ENCODE assay signal across 14 cellular contexts in the genomic region with DNA sequence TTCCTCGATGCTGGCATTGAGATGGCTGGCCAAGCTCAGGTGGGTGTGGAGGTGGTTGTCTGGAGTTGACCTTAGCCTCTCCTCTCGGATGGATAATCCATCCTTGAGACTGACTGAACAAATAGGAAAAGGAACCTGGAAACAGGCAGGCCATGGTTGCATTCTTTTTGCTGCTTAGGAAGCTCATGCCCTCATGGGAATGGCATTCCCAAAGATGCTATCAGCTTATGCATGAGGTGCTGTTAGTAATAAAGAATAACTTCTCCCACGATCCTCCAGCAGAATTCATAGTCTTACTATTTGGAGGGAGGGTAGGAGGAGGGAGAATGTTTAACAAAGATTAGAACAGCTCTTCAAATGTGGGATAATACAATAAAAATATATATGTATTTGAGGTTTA.
DNase-seq lines count a peak whose midpoint lies in the region; ATAC-seq, FAIRE-seq and TF ChIP-seq lines count a peak whose summit lies in the region.
"Had no signal": no experiment of that assay in that cellular context is flagged by ENCODE, and none has a peak within 500 bp of the region (broad histone marks: within the 10 kb centered on the region; RNA-seq: fewer than 3 reads in every experiment).

No MANE protein-coding gene starts in this region.

- CTCF ChIA-PET in A549 (lab: Yijun Ruan, JAX) = interaction anchor here (1.0 to 10.1 kb wide), 13 partner anchors 9 to 433 kb away, joined by 3 to 151 read pairs (median 4); no protein-coding TSS in a partner anchor
- CTCF ChIA-PET in activated CD4-positive, alpha-beta memory T cell treated with anti-CD3 and anti-CD28 coated beads for 36 hours (lab: Charles Lee) = interaction anchor here (1.1 to 1.7 kb wide), 4 partner anchors 9 to 17 kb away, joined by 3 to 12 read pairs (median 4); no protein-coding TSS in a partner anchor

- no peaks in the 10 kb centered on the region for H3K36me3 Mint-ChIP-seq in activated CD4-positive, alpha-beta memory T cell treated with anti-CD3 and anti-CD28 coated beads for 36 hours

- peaks cover 1% of the 10 kb centered on the region for H3K27me3 Mint-ChIP-seq in activated CD4-positive, alpha-beta memory T cell treated with anti-CD3 and anti-CD28 coated beads for 36 hours

- H3K4me3 ChIP-seq in A549 (no peak overlapping the region), cardiac fibroblast (replicated peaks in 1 of 2; ENCODE audit: low read depth in 2 of 2, low read length in 2 of 2) (no peak overlapping the region), coronary artery (no peak overlapping the region)
- H3K4me3 ChIP-seq: cardiac muscle cell, sigmoid colon had no signal

- H3K4me1 ChIP-seq in A549 = peaks cover 44% of the 10 kb centered on the region

- no peak overlapping the region for H3K27ac Mint-ChIP-seq in activated CD4-positive, alpha-beta memory T cell treated with anti-CD3 and anti-CD28 coated beads for 36 hours

- H3K9me3 Mint-ChIP-seq in activated CD4-positive, alpha-beta memory T cell treated with anti-CD3 and anti-CD28 coated beads for 36 hours = no peaks in the 10 kb centered on the region

- ATAC-seq in A549 (no peak), HG03025 (IDR thresholded peaks at IDR 0.05; ENCODE audit: low FRiP score, unreplicated experiment) (no peak)

- H3K4me2 ChIP-seq in A549 = peak overlapping the region; percentile 44
- H3K4me2 ChIP-seq: KMS-11 had no signal

- peak in 1 of 2 experiments; percentile 28 for DNase-seq in A549 (ENCODE audit: low read depth in 1 of 2, low spot score in 1 of 2)
- peak; percentile 67 for DNase-seq in HTR-8/SVneo (ENCODE audit: insufficient read length, low spot score)
- DNase-seq in cardiac fibroblast (ENCODE audit: low read depth in 2 of 2) = peak; percentile 26 to 61
- peak; percentile 38 for DNase-seq in left kidney (ENCODE audit: low read depth, low spot score)
- no peak for DNase-seq in coronary artery (ENCODE audit: low spot score)
- no peak for DNase-seq in OCI-M2 (lab: John Stamatoyannopoulos, UW; ENCODE audit: unreplicated experiment)
- no peak for DNase-seq in activated CD4-positive, alpha-beta memory T cell treated with anti-CD3 and anti-CD28 coated beads for 36 hours
- DNase-seq: activated gamma-delta T cell, NCI-H1436 treated with DMSO at 0.1 percent for 48 hours, sigmoid colon had no signal

- POLR2A ChIA-PET in A549 (lab: Yijun Ruan, JAX) = interaction anchor here (0.9 to 1.3 kb wide), 2 partner anchors 43 to 308 kb away, joined by 3 to 5 read pairs; no protein-coding TSS in a partner anchor
- POLR2A ChIA-PET in activated CD4-positive, alpha-beta memory T cell treated with anti-CD3 and anti-CD28 coated beads for 36 hours (lab: Charles Lee) = no interaction called here

- TF ChIP-seq RAD21 in A549 (conservative IDR thresholded peaks at IDR 0.05 in 1 of 2, IDR thresholded peaks at IDR 0.05 in 1 of 2) = no peak

- FAIRE-seq in A549 (lab: Jason Lieb, UNC) (peak; percentile 36), HTR-8/SVneo (lab: Jason Lieb, UNC) (peak; percentile 88)
- FAIRE-seq: TTC549 had no signal

- H3K4me1 Mint-ChIP-seq in activated CD4-positive, alpha-beta memory T cell treated with anti-CD3 and anti-CD28 coated beads for 36 hours (ENCODE audit: low read depth) = no peaks in the 10 kb centered on the region

- intact Hi-C loops in activated CD4-positive, alpha-beta memory T cell treated with anti-CD3 and anti-CD28 coated beads for 36 hours (cut with micrococcal nuclease) = no loop called here

- TF ChIP-seq POLR2A in A549 (IDR thresholded peaks at IDR 0.05; ENCODE audit: low read length) = no peak

- 36% methylated on average over 3 of the region's 3 CpGs for WGBS in A549 (ENCODE audit: missing lambda C conversion rate)

- TF ChIP-seq CTCF in A549 (IDR thresholded peaks at IDR 0.05) = no peak
- no peak for TF ChIP-seq CTCF in cardiac fibroblast (IDR thresholded peaks at IDR 0.05; ENCODE audit: low read depth, low read length)
- TF ChIP-seq CTCF in coronary artery (IDR thresholded peaks at IDR 0.05) = no peak

- peak overlapping the region; percentile 21 to 68; a peak in 5 of 6 replicates for H3K27ac ChIP-seq in A549
- no peak overlapping the region for H3K27ac ChIP-seq in coronary artery
- H3K27ac ChIP-seq: cardiac muscle cell, KMS-11, sigmoid colon had no signal

- no peak overlapping the region for H3K4me3 Mint-ChIP-seq in activated CD4-positive, alpha-beta memory T cell treated with anti-CD3 and anti-CD28 coated beads for 36 hours

- no peak for TF ChIP-seq EP300 in A549 (IDR thresholded peaks at IDR 0.05)

- H3K9me3 ChIP-seq in A549 = no peaks in the 10 kb centered on the region
- H3K9me3 ChIP-seq: sigmoid colon had no signal

TF ChIP-seq in A549, 52 proteins besides CTCF, POLR2A, EP300 and RAD21:
- TF ChIP-seq MYC (IDR thresholded peaks at IDR 0.05; ENCODE audit: borderline replicate concordance, low read length) (no peak), GATA3 (IDR thresholded peaks at IDR 0.05; ENCODE audit: borderline replicate concordance) (peak; percentile 59; the same call in 1 of the 2 replicates), EHF (CRISPR knock-in tag; IDR thresholded peaks at IDR 0.05) (no peak), FOXS1 (CRISPR knock-in tag; IDR thresholded peaks at IDR 0.05) (no peak)

Comparison
In these comparisons a context has a peak if more than half of its experiments do, and no peak if none do; other contexts are left out.
1. DNase-seq: peak in HTR-8/SVneo (single experiment), cardiac fibroblast (2 of 2) and left kidney (single experiment); none in coronary artery (single experiment), OCI-M2 (single experiment) and activated CD4-positive, alpha-beta memory T cell treated with anti-CD3 and anti-CD28 coated beads for 36 hours (single experiment).
2. H3K27ac ChIP-seq: peak in A549 (2 of 2); none in coronary artery (0 of 2).